8 cellular contexts compared by ENCODE assay signal in genomic region chrX:46836701-46837542, GRCh38. TPM values are rescaled to one million over a fixed set of nuclear protein-coding genes. Genes with fewer than 3 reads are reported as not detected.
DNase-seq lines count a peak whose midpoint lies in the region; ATAC-seq, FAIRE-seq and TF ChIP-seq lines count a peak whose summit lies in the region.

Gene RP2, plus strand, starts transcription at chrX:46837043. Its CDS starts 58 bp downstream, at chrX:46837101.

- FAIRE-seq in pancreas (lab: Jason Lieb, UNC) = peak; percentile 91

- H3K4me1 ChIP-seq in adipocyte (ENCODE audit: control insufficient read depth, insufficient read depth, low read length) (peaks cover 19% of the 10 kb centered on the region), cardiac muscle cell (ENCODE audit: low read depth) (no peaks in the 10 kb centered on the region), pancreas (peaks cover 0 to 8% (median 0%) of the 10 kb centered on the region in 3 donors), thyroid gland (peaks cover 0 to 2% of the 10 kb centered on the region in 2 donors)

- H3K4me3 ChIP-seq in GM12875 (ENCODE audit: low read depth, low read length) = peak within 1 kb of the TSS; percentile 78
- peak within 1 kb of the TSS; percentile 89 for H3K4me3 ChIP-seq in adipocyte (ENCODE audit: low read length)
- peak within 1 kb of the TSS; percentile 49 for H3K4me3 ChIP-seq in cardiac muscle cell
- H3K4me3 ChIP-seq in pancreas = peak within 1 kb of the TSS; percentile 44 to 59 (median 57)
- H3K4me3 ChIP-seq in thyroid gland (replicated peaks in 1 of 3) = peak within 1 kb of the TSS; percentile 33 to 55 (median 40)

- H3K27me3 ChIP-seq in adipocyte (replicated peaks; ENCODE audit: control insufficient read depth, insufficient read depth, low read length) = peaks cover 2% of the 10 kb centered on the region
- no peaks in the 10 kb centered on the region for H3K27me3 ChIP-seq in cardiac muscle cell
- peaks cover 0 to 6% (median 0%) of the 10 kb centered on the region in 4 donors for H3K27me3 ChIP-seq in pancreas
- no peaks in the 10 kb centered on the region for H3K27me3 ChIP-seq in thyroid gland

- H3K9me3 ChIP-seq in adipocyte (ENCODE audit: control insufficient read depth, low read length) (no peaks in the 10 kb centered on the region), cardiac muscle cell (ENCODE audit: low read depth) (no peaks in the 10 kb centered on the region), pancreas (no peaks in the 10 kb centered on the region), thyroid gland (no peaks in the 10 kb centered on the region)

- TF ChIP-seq CTCF in GM12875 (IDR thresholded peaks at IDR 0.05; ENCODE audit: borderline replicate concordance, insufficient read depth, low read depth, low read length) (no peak), cardiac muscle cell (IDR thresholded peaks at IDR 0.05; ENCODE audit: low read depth, low read length) (no peak), pancreas (IDR thresholded peaks at IDR 0.05) (peak in 2 of 4 donors; percentile 14 to 23), thyroid gland (IDR thresholded peaks at IDR 0.05) (peak in 2 of 6 experiments; percentile 2 to 27)

- ATAC-seq in HG02759 (IDR thresholded peaks at IDR 0.05; ENCODE audit: unreplicated experiment) (peak; percentile 94), pancreas (peak; percentile 96 to 98 (median 98))

- TF ChIP-seq POLR2A in thyroid gland (IDR thresholded peaks at IDR 0.05) = peak in 1 of 2 donors; percentile 88

- intact Hi-C loops in pancreas (cut with DNase I) (no loop called here), thyroid gland (cut with DNase I) (no loop called here)

- H3K27ac ChIP-seq in cardiac muscle cell = peak within 1 kb of the TSS; percentile 81
- peak within 1 kb of the TSS; percentile 62 to 84 (median 76) for H3K27ac ChIP-seq in pancreas
- H3K27ac ChIP-seq in thyroid gland = peak within 1 kb of the TSS; percentile 55 to 80 (median 75)

- DNase-seq in NCI-H128 (lab: John Stamatoyannopoulos, UW; ENCODE audit: unreplicated experiment) (peak; percentile 86), SW 1271 (lab: John Stamatoyannopoulos, UW) (peak; percentile 45 to 75), adipocyte (ENCODE audit: low read depth) (peak; percentile 95), cardiac muscle cell (ENCODE audit: low read depth in 1 of 2, low spot score in 1 of 2) (peak; percentile 92 to 95), pancreas (peak; percentile 86 to 94 (median 88)), thyroid gland (peak; percentile 91 to 92)

- WGBS in pancreas, 2 donors = 0 to 36% methylated on average over 70 to 71 of the region's 71 CpGs
- WGBS in thyroid gland, 2 donors = 0% methylated on average over 4 to 7 of the region's 71 CpGs

- H3K36me3 ChIP-seq in adipocyte (ENCODE audit: control insufficient read depth, insufficient read depth, low read length, severe bottlenecking) (no peaks in the 10 kb centered on the region), cardiac muscle cell (no peaks in the 10 kb centered on the region), pancreas (no peaks in the 10 kb centered on the region), thyroid gland (no peaks in the 10 kb centered on the region)

- H3K9ac ChIP-seq in adipocyte (ENCODE audit: low read length) = peak within 1 kb of the TSS; percentile 90

RNA-seq across cellular contexts. Expression of gene RP2, which starts in this region (rescaled TPM):
- 2.4 and 2.7 TPM in 2 replicates for total RNA-seq in cardiac muscle cell
- 3.8 and 5.4 TPM in 2 replicates for polyA plus RNA-seq in cardiac muscle cell
- total RNA-seq in pancreas = 1 to 10 TPM; 1.8 to 6.0 (median 2.3) TPM
- 1 to 10 TPM; 1.4 to 2.5 TPM for polyA plus RNA-seq in pancreas
- 10 to 100 TPM in 2 of 4 donors, 1 to 10 TPM in 2; 7.5 to 12.9 (median 10.1) TPM for total RNA-seq in thyroid gland

Comparison
In these comparisons a context has a peak if more than half of its experiments do, and no peak if none do; other contexts are left out.
1. Peak in every context shown above with its lines: DNase-seq, ATAC-seq, H3K4me3 ChIP-seq and H3K27ac ChIP-seq.